ENCODE assay signal across 9 cellular contexts in the genomic region with DNA sequence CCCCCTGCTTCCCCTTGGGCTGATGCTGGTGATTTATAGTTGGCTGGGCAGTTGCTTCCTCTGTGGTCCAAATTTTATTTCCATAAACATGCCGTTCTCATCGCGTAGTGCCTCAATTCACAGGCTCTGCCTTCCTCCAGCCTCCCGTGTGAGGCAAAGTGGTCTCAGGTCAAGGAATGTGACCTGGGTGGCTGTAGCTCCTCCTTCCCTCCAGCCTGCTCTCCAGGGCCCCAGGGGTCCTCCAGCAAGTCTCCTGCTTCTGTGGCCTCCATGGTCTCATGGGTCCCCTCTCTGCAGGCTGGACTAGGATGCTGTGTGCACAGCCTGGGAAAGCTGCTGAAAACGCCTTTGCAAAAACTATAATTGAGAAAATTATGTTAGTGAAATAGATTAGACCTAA.
"Had no signal": no experiment of that assay in that cellular context is flagged by ENCODE, and none has a peak within 500 bp of the region (broad histone marks: within the 10 kb centered on the region; RNA-seq: fewer than 3 reads in every experiment).

No MANE protein-coding gene starts in this region.

- ATAC-seq: HCT116, K562 had no signal

- H3K4me3 ChIP-seq: HAP-1, K562 had no signal

- H3K27ac Mint-ChIP-seq: HFFc6 had no signal

- H3K36me3 ChIP-seq: HAP-1 had no signal

- H3K9me3 ChIP-seq: HAP-1 had no signal

- H3K4me1 ChIP-seq: HAP-1 had no signal

- H3K4me3 Mint-ChIP-seq: HFFc6 had no signal

- DNase-seq: GOT3, HFFc6, IMR-90, KG1 had no signal

- H3K27ac ChIP-seq: HL-60 had no signal

- FAIRE-seq: H54, K562 had no signal
